Comparison of ENCODE assay signal across 8 cellular contexts in the genomic region with DNA sequence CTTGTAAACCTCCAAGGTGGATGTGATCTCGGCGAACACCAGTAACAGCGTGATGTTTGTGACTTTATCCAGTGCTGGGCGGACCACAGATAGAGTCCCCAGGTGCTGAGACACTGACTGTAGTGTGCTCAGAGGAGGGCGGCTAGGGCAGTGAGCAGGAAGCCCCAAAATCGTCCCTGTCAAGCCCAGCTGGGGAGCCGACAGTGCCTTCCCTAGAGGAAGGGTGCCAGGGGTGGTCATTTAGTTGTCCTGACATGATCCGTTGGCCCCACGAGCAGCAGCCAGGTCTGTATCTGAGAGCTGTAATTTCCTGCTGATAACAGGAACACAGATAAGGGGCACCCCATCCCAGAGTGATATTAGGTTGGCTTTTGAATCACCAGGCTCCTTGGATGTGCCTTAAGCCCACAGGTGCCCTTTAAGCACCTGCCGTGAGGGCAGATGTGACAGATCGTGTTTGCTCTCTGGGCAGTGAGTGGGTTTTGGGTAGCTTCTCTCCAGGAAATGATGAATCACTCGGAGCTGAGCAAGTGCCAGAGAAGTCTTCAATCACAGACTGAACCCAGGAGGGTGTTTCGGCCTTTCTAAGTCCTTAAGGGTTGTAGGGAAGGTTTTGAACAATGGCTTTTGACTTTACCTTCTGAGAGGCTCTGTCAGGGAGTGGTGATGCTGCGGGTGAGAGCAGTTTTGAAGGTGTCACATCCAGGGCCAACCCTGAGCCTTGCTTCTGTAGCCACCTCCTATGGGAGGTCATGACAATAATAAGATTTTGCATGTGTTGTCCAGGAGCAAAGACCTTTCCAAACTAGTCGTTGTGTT. TPM values are rescaled to one million over a fixed set of nuclear protein-coding genes. Genes with fewer than 3 reads are reported as not detected.
DNase-seq lines count a peak whose midpoint lies in the region; ATAC-seq and TF ChIP-seq lines count a peak whose summit lies in the region.

No MANE protein-coding gene starts in this region.

- ATAC-seq in natural killer cell treated with Interleukin-12 subunit alpha and Interleukin-12 subunit beta and Interleukin-15 and Interleukin-18, amount 100 ng/mL, for 72 hours: peak; percentile 73 to 77

- no peaks in the 10 kb centered on the region for H3K9me3 ChIP-seq in colonic mucosa
- H3K9me3 ChIP-seq in uterus: no peaks in the 10 kb centered on the region

- peak overlapping the region; percentile 7; the same call in 1 of the 2 replicates for H3K4me3 Mint-ChIP-seq in HFFc6
- H3K4me3 Mint-ChIP-seq in natural killer cell treated with Interleukin-12 subunit alpha and Interleukin-12 subunit beta and Interleukin-15 and Interleukin-18, amount 100 ng/mL, for 72 hours: peak overlapping the region; percentile 85

- H3K27me3 Mint-ChIP-seq in HFFc6 (ENCODE audit: insufficient read depth): peaks cover 2% of the 10 kb centered on the region; the same call in 1 of the 2 replicates
- no peaks in the 10 kb centered on the region for H3K27me3 Mint-ChIP-seq in natural killer cell treated with Interleukin-12 subunit alpha and Interleukin-12 subunit beta and Interleukin-15 and Interleukin-18, amount 100 ng/mL, for 72 hours

- H3K9ac ChIP-seq in colonic mucosa (ENCODE audit: low read depth in 2 of 2, low read length in 2 of 2): peak overlapping the region; percentile 55 to 79

- H3K27me3 ChIP-seq in colonic mucosa (no peaks in the 10 kb centered on the region), uterus (no peaks in the 10 kb centered on the region)

- TF ChIP-seq CTCF in GM12865 (IDR thresholded peaks at IDR 0.05; ENCODE audit: insufficient read depth, low read depth, low read length, missing control alignments) (no peak), HFFc6 (IDR thresholded peaks at IDR 0.05) (no peak), colonic mucosa (IDR thresholded peaks at IDR 0.05) (no peak), uterus (IDR thresholded peaks at IDR 0.05) (no peak)

- DNase-seq in GM12865 (ENCODE audit: low read depth) (peak; percentile 68), HFFc6 (peak; percentile 37), NAMALWA (ENCODE audit: low spot score) (peak; percentile 70), colonic mucosa (peak; percentile 58), uterus (peak in 1 of 2 donors; percentile 62), OCI-M1 (lab: John Stamatoyannopoulos, UW) (no peak)
- DNase-seq in activated CD4-positive, CD25-positive, alpha-beta regulatory T cell treated with anti-CD3 and anti-CD28 coated beads, Interleukin-2, amount 50 U/mL, for 72 hours: peak; percentile 63
- peak; percentile 72 for DNase-seq in natural killer cell treated with Interleukin-12 subunit alpha and Interleukin-12 subunit beta and Interleukin-15 and Interleukin-18, amount 100 ng/mL, for 72 hours (ENCODE audit: low spot score)

- peaks cover 14% of the 10 kb centered on the region for H3K4me1 ChIP-seq in colonic mucosa
- H3K4me1 ChIP-seq in uterus: peaks cover 0 to 21% of the 10 kb centered on the region in 2 donors

- H3K9me3 Mint-ChIP-seq in HFFc6: no peaks in the 10 kb centered on the region
- no peaks in the 10 kb centered on the region for H3K9me3 Mint-ChIP-seq in natural killer cell treated with Interleukin-12 subunit alpha and Interleukin-12 subunit beta and Interleukin-15 and Interleukin-18, amount 100 ng/mL, for 72 hours

- no peak for TF ChIP-seq POLR2A in uterus (IDR thresholded peaks at IDR 0.05)

- intact Hi-C loops in colonic mucosa (cut with DNase I) (no loop called here), uterus (cut with DNase I; ENCODE audit: low total_unique reads) (no loop called here)

- H3K27ac ChIP-seq in colonic mucosa (peak overlapping the region; percentile 82), uterus (peak overlapping the region; percentile 32 to 70)

- peaks cover 23% of the 10 kb centered on the region; the same call in 1 of the 2 replicates for H3K36me3 Mint-ChIP-seq in HFFc6 (ENCODE audit: low read depth)
- H3K36me3 Mint-ChIP-seq in natural killer cell treated with Interleukin-12 subunit alpha and Interleukin-12 subunit beta and Interleukin-15 and Interleukin-18, amount 100 ng/mL, for 72 hours: peaks cover 10% of the 10 kb centered on the region

- H3K4me3 ChIP-seq in GM12865 (ENCODE audit: low read depth, low read length): peak overlapping the region; percentile 17
- peak overlapping the region; percentile 4 for H3K4me3 ChIP-seq in colonic mucosa
- no peak overlapping the region for H3K4me3 ChIP-seq in uterus

- H3K4me1 Mint-ChIP-seq in HFFc6 (ENCODE audit: low read depth): peaks cover 59% of the 10 kb centered on the region
- peaks cover 70 to 88% of the 10 kb centered on the region in 2 donors for H3K4me1 Mint-ChIP-seq in natural killer cell treated with Interleukin-12 subunit alpha and Interleukin-12 subunit beta and Interleukin-15 and Interleukin-18, amount 100 ng/mL, for 72 hours (ENCODE audit: low read depth in 2 of 2)

- H3K36me3 ChIP-seq in colonic mucosa (no peaks in the 10 kb centered on the region), uterus (no peaks in the 10 kb centered on the region)

- H3K27ac Mint-ChIP-seq in HFFc6: 0 out of 2 replicates have a peak overlapping the region, but pooled peaks have one; percentile 9
- H3K27ac Mint-ChIP-seq in natural killer cell treated with Interleukin-12 subunit alpha and Interleukin-12 subunit beta and Interleukin-15 and Interleukin-18, amount 100 ng/mL, for 72 hours: peak overlapping the region; percentile 91 to 95

RNA-seq across cellular contexts. Expression of gene LPIN1, which starts 7.7 kb away (rescaled TPM):
- total RNA-seq in HFFc6 (2021; fragmentation: NEBNext Ultra II Directional; extraction: Animal tissue kit (Norgen Biotek cat#: 25700)): 10 to 100 TPM; 17.5 to 22.9 (median 20.7) TPM
- 10 to 100 TPM; 17.3 to 45.7 TPM for total RNA-seq in colonic mucosa
- total RNA-seq in natural killer cell treated with Interleukin-12 subunit alpha and Interleukin-12 subunit beta and Interleukin-15 and Interleukin-18, amount 100 ng/mL, for 72 hours: 100 to 1,000 TPM in 1 of 2 donors, 10 to 100 TPM in 1; 63.0 to 112 TPM
- total RNA-seq in uterus: 10 to 100 TPM; 19.0 to 52.3 (median 30.5) TPM

Comparison
In these comparisons a context has a peak if more than half of its experiments do, and no peak if none do; other contexts are left out.
1. H3K4me3 ChIP-seq: peak in GM12865 (single experiment) and colonic mucosa (single experiment); none in uterus (0 of 2).